Comparison of ENCODE assay signal across 20 cellular contexts in genomic region chr11:4637662-4638047, GRCh38. TPM values are rescaled to one million over a fixed set of nuclear protein-coding genes. Genes with fewer than 3 reads are reported as not detected.
"Had no signal": no experiment of that assay in that cellular context is flagged by ENCODE, and none has a peak within 500 bp of the region (broad histone marks: within the 10 kb centered on the region; RNA-seq: fewer than 3 reads in every experiment).

No MANE protein-coding gene starts in this region.

- DNase-seq: amniotic stem cell; central memory CD4-positive, alpha-beta T cell; NCI-H2171; Right ventricle myocardium superior had no signal

- H3K27me3 ChIP-seq: ascending aorta, body of pancreas, Peyer's patch, SJCRH30 had no signal

- H3K9me3 ChIP-seq: ascending aorta, body of pancreas, Peyer's patch, SJCRH30 had no signal

- H3K4me3 ChIP-seq: body of pancreas, Peyer's patch, SJCRH30 had no signal

- H3K27me3 Mint-ChIP-seq: activated CD4-positive, alpha-beta T cell treated with anti-CD3 and anti-CD28 coated beads, Interleukin-2, amount 10 ng/mL, durations not matched to agents 24 days and 14 days had no signal

- H3K36me3 Mint-ChIP-seq: activated CD8-positive, alpha-beta memory T cell treated with anti-CD3 and anti-CD28 coated beads, Interleukin-2, amount 10 ng/mL, durations not matched to agents 7 days and 5 days; activated naive CD4-positive, alpha-beta T cell treated with anti-CD3 and anti-CD28 coated beads, Interleukin-2, amount 50 U/mL, for 72 hours; WTC11 had no signal

- H3K4me1 ChIP-seq: body of pancreas, Peyer's patch had no signal

- H3K27ac Mint-ChIP-seq: activated CD4-positive, alpha-beta T cell treated with anti-CD3 and anti-CD28 coated beads, Interleukin-2, amount 10 ng/mL, durations not matched to agents 24 days and 14 days; activated CD8-positive, alpha-beta memory T cell treated with anti-CD3 and anti-CD28 coated beads, Interleukin-2, amount 10 ng/mL, durations not matched to agents 7 days and 5 days; activated naive CD4-positive, alpha-beta T cell treated with anti-CD3 and anti-CD28 coated beads, Interleukin-2, amount 50 U/mL, for 72 hours; activated naive CD8-positive, alpha-beta T cell treated with anti-CD3 and anti-CD28 coated beads, Interleukin-2, amount 50 U/mL, for 24 hours; activated T-cell treated with anti-CD3 and anti-CD28 coated beads, Interleukin-2, amount 50 U/mL, for 24 hours; T-helper 1 cell treated with Interleukin-12 subunit alpha and Interleukin-12 subunit beta and Interleukin-4 antibody, amounts not matched to agents 30 μg/mL and 1 μg/mL, for 36 hours; WTC11 had no signal

- H3K4me1 Mint-ChIP-seq: activated CD4-positive, alpha-beta T cell treated with anti-CD3 and anti-CD28 coated beads, Interleukin-2, amount 10 ng/mL, durations not matched to agents 24 days and 14 days; activated CD8-positive, alpha-beta memory T cell treated with anti-CD3 and anti-CD28 coated beads, Interleukin-2, amount 10 ng/mL, durations not matched to agents 7 days and 5 days; activated naive CD8-positive, alpha-beta T cell treated with anti-CD3 and anti-CD28 coated beads, Interleukin-2, amount 50 U/mL, for 24 hours had no signal

- H3K4me3 Mint-ChIP-seq: activated CD4-positive, alpha-beta T cell treated with anti-CD3 and anti-CD28 coated beads, Interleukin-2, amount 10 ng/mL, durations not matched to agents 24 days and 14 days; activated CD8-positive, alpha-beta memory T cell treated with anti-CD3 and anti-CD28 coated beads, Interleukin-2, amount 10 ng/mL, durations not matched to agents 7 days and 5 days; activated naive CD8-positive, alpha-beta T cell treated with anti-CD3 and anti-CD28 coated beads, Interleukin-2, amount 50 U/mL, for 24 hours; activated T-cell treated with anti-CD3 and anti-CD28 coated beads, Interleukin-2, amount 50 U/mL, for 24 hours; T-helper 1 cell treated with Interleukin-12 subunit alpha and Interleukin-12 subunit beta and Interleukin-4 antibody, amounts not matched to agents 30 μg/mL and 1 μg/mL, for 36 hours; WTC11 had no signal

- H3K27ac ChIP-seq: ascending aorta, body of pancreas, Peyer's patch, RWPE1, SJCRH30 had no signal

- H3K36me3 ChIP-seq: ascending aorta, Peyer's patch, SJCRH30 had no signal

- H3K9me3 Mint-ChIP-seq: activated CD4-positive, alpha-beta T cell treated with anti-CD3 and anti-CD28 coated beads, Interleukin-2, amount 10 ng/mL, durations not matched to agents 24 days and 14 days; activated naive CD4-positive, alpha-beta T cell treated with anti-CD3 and anti-CD28 coated beads, Interleukin-2, amount 50 U/mL, for 72 hours; activated naive CD8-positive, alpha-beta T cell treated with anti-CD3 and anti-CD28 coated beads, Interleukin-2, amount 50 U/mL, for 24 hours; activated T-cell treated with anti-CD3 and anti-CD28 coated beads, Interleukin-2, amount 50 U/mL, for 24 hours; T-helper 1 cell treated with Interleukin-12 subunit alpha and Interleukin-12 subunit beta and Interleukin-4 antibody, amounts not matched to agents 30 μg/mL and 1 μg/mL, for 36 hours had no signal

RNA-seq across cellular contexts. Expression of gene OR51D1, which starts 0.4 kb away (rescaled TPM):
- total RNA-seq: activated CD4-positive, alpha-beta T cell treated with anti-CD3 and anti-CD28 coated beads, Interleukin-2, amount 10 ng/mL, durations not matched to agents 24 days and 14 days; activated CD8-positive, alpha-beta memory T cell treated with anti-CD3 and anti-CD28 coated beads, Interleukin-2, amount 10 ng/mL, durations not matched to agents 7 days and 5 days; activated naive CD4-positive, alpha-beta T cell treated with anti-CD3 and anti-CD28 coated beads, Interleukin-2, amount 50 U/mL, for 72 hours; ascending aorta; body of pancreas; bronchial epithelial cell; chondrocyte; LHCN-M2; MCF 10A; Peyer's patch; Right ventricle myocardium superior; SJCRH30; WTC11 had no signal

RNA-seq across cellular contexts. Expression of gene OR51E1, which starts 6.1 kb away (rescaled TPM):
- total RNA-seq: activated CD4-positive, alpha-beta T cell treated with anti-CD3 and anti-CD28 coated beads, Interleukin-2, amount 10 ng/mL, durations not matched to agents 24 days and 14 days; activated CD8-positive, alpha-beta memory T cell treated with anti-CD3 and anti-CD28 coated beads, Interleukin-2, amount 10 ng/mL, durations not matched to agents 7 days and 5 days; activated naive CD4-positive, alpha-beta T cell treated with anti-CD3 and anti-CD28 coated beads, Interleukin-2, amount 50 U/mL, for 72 hours; body of pancreas; bronchial epithelial cell; LHCN-M2; MCF 10A; SJCRH30; WTC11 had no signal

RNA-seq across cellular contexts. Expression of gene OR52I1, which starts 43.8 kb away (rescaled TPM):
- total RNA-seq: activated CD4-positive, alpha-beta T cell treated with anti-CD3 and anti-CD28 coated beads, Interleukin-2, amount 10 ng/mL, durations not matched to agents 24 days and 14 days; activated CD8-positive, alpha-beta memory T cell treated with anti-CD3 and anti-CD28 coated beads, Interleukin-2, amount 10 ng/mL, durations not matched to agents 7 days and 5 days; activated naive CD4-positive, alpha-beta T cell treated with anti-CD3 and anti-CD28 coated beads, Interleukin-2, amount 50 U/mL, for 72 hours; ascending aorta; body of pancreas; bronchial epithelial cell; chondrocyte; LHCN-M2; MCF 10A; Peyer's patch; Right ventricle myocardium superior; SJCRH30; WTC11 had no signal

RNA-seq across cellular contexts. Expression of gene OR52I2, which starts 56.1 kb away (rescaled TPM):
- total RNA-seq: activated CD4-positive, alpha-beta T cell treated with anti-CD3 and anti-CD28 coated beads, Interleukin-2, amount 10 ng/mL, durations not matched to agents 24 days and 14 days; activated CD8-positive, alpha-beta memory T cell treated with anti-CD3 and anti-CD28 coated beads, Interleukin-2, amount 10 ng/mL, durations not matched to agents 7 days and 5 days; activated naive CD4-positive, alpha-beta T cell treated with anti-CD3 and anti-CD28 coated beads, Interleukin-2, amount 50 U/mL, for 72 hours; ascending aorta; body of pancreas; bronchial epithelial cell; chondrocyte; LHCN-M2; MCF 10A; Peyer's patch; Right ventricle myocardium superior; SJCRH30; WTC11 had no signal
